ENCODE assay signal across 8 cellular contexts in the genomic region with DNA sequence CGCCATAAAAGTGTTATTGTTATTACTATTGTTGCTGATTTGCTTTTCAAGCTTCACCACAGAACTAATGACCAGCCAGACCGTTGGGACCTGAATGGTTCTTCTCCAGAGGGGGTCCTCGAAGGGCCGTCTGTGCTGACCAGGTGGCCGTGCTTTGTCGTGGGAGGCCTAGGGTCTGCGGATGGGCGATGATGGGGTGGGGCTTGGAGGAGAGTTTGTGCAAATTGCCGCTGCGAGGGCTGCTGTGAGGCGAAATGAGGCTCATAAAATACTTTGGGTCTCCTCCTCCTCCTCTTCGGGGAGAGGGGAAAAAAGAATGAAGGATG. TPM values are rescaled to one million over a fixed set of nuclear protein-coding genes. Genes with fewer than 3 reads are reported as not detected.
DNase-seq lines count a peak whose midpoint lies in the region; ATAC-seq and TF ChIP-seq lines count a peak whose summit lies in the region.

No MANE protein-coding gene starts in this region.

- CTCF ChIA-PET in mammary epithelial cell (lab: Charles Lee; ENCODE audit: low non-redundant PET) = no interaction called here
- CTCF ChIA-PET in naive thymus-derived CD4-positive, alpha-beta T cell (lab: Charles Lee) = interaction anchor here (0.7 to 1.1 kb wide), 2 partner anchors 102 to 1782 kb away, joined by 3 read pairs; partner anchors contain the start of gene DDX39B

- ATAC-seq in naive thymus-derived CD4-positive, alpha-beta T cell = no peak
- ATAC-seq in GM21825 (IDR thresholded peaks at IDR 0.05; ENCODE audit: unreplicated experiment) = no peak

- TF ChIP-seq CTCF in LNCaP clone FGC (IDR thresholded peaks at IDR 0.05; ENCODE audit: control insufficient read depth, extremely low read depth, insufficient read depth) = no peak
- TF ChIP-seq CTCF in mammary epithelial cell (conservative IDR thresholded peaks at IDR 0.05 in 1 of 2, IDR thresholded peaks at IDR 0.05 in 1 of 2; ENCODE audit: extremely low read depth in 1 of 2, insufficient read depth in 1 of 2, low read depth in 1 of 2, low read length in 2 of 2) = no peak

- dilution Hi-C loops in mammary epithelial cell (cut with HindIII; ENCODE audit: low sequenced_read_pairs) = no loop called here

- H3K27me3 ChIP-seq in mammary epithelial cell (ENCODE audit: insufficient read depth, low read length) = no peaks in the 10 kb centered on the region
- no peaks in the 10 kb centered on the region for H3K27me3 ChIP-seq in naive thymus-derived CD4-positive, alpha-beta T cell (ENCODE audit: control insufficient read depth in 2 of 2, insufficient read depth in 2 of 2, low read length in 2 of 2)

- BruUV-seq in mammary epithelial cell (replicated peaks; lab: Mats Ljungman, UMichigan) = no TSS peak

- peaks cover 40% of the 10 kb centered on the region for H3K79me2 ChIP-seq in mammary epithelial cell (ENCODE audit: insufficient read depth, low read length)

- H3K36me3 ChIP-seq in mammary epithelial cell (ENCODE audit: insufficient read depth, low read length) = peaks cover 12% of the 10 kb centered on the region
- peaks cover 13 to 34% (median 22%) of the 10 kb centered on the region in 3 experiments for H3K36me3 ChIP-seq in naive thymus-derived CD4-positive, alpha-beta T cell (ENCODE audit: control insufficient read depth in 2 of 3, insufficient read depth in 3 of 3, low read length in 3 of 3)

- H3K27ac ChIP-seq in mammary epithelial cell (ENCODE audit: insufficient read depth, low read depth, low read length) = peak overlapping the region; percentile 23
- peak overlapping the region; percentile 84 for H3K27ac ChIP-seq in naive thymus-derived CD4-positive, alpha-beta T cell (ENCODE audit: low read depth, low read length)

- peaks cover 34 to 59% (median 53%) of the 10 kb centered on the region in 7 donors for H3K4me1 Mint-ChIP-seq in naive thymus-derived CD4-positive, alpha-beta T cell

- H3K9ac ChIP-seq in mammary epithelial cell (ENCODE audit: insufficient read depth, low read length) = no peak overlapping the region

- peak overlapping the region; percentile 81 to 100 (median 98) for H3K4me3 Mint-ChIP-seq in naive thymus-derived CD4-positive, alpha-beta T cell

- no peaks in the 10 kb centered on the region for H4K20me1 ChIP-seq in mammary epithelial cell (ENCODE audit: insufficient read depth, low read length)

- POLR2A ChIA-PET in naive thymus-derived CD4-positive, alpha-beta T cell (lab: Charles Lee) = interaction anchor here (0.6 to 1.5 kb wide), 2 partner anchors 22 to 251 kb away, joined by 3 to 7 read pairs; no protein-coding TSS in a partner anchor

- in situ Hi-C loops in mammary epithelial cell (cut with MboI; ENCODE audit: low sequenced_read_pairs in 2 of 2) = no loop called here

- H3K4me3 ChIP-seq in LNCaP clone FGC (ENCODE audit: low read depth, low read length) (peak overlapping the region; percentile 89), mammary epithelial cell (replicated peaks in 1 of 3; ENCODE audit: insufficient read depth in 1 of 3, low read depth in 2 of 3, low read length in 3 of 3) (peak overlapping the region; percentile 43 to 80 (median 65))
- peak overlapping the region; percentile 64 for H3K4me3 ChIP-seq in naive thymus-derived CD4-positive, alpha-beta T cell (ENCODE audit: low read length)

- H3K27ac Mint-ChIP-seq in naive thymus-derived CD4-positive, alpha-beta T cell = peak overlapping the region; percentile 89 to 99 (median 97)

- intact Hi-C loops in mammary epithelial cell (cut with micrococcal nuclease) = loop anchor here (1.0 kb wide), 2 partner anchors 13 to 22 kb away; no protein-coding TSS in a partner anchor
- intact Hi-C loops in naive thymus-derived CD4-positive, alpha-beta T cell (cut with micrococcal nuclease) = loop anchor here (1.0 kb wide), 13 partner anchors 9 to 131 kb away; partner anchors contain the start of genes KIFC1 (in 2 of the 2), PFDN6 (in 2 of the 2), TAPBP (in 2 of the 2) and VPS52 (in 2 of the 2)

- H3K4me1 ChIP-seq in mammary epithelial cell (ENCODE audit: insufficient read depth, low read length) = peaks cover 38% of the 10 kb centered on the region
- peaks cover 41% of the 10 kb centered on the region in 2 donors for H3K4me1 ChIP-seq in naive thymus-derived CD4-positive, alpha-beta T cell (ENCODE audit: control insufficient read depth in 2 of 2, insufficient read depth in 2 of 2, low read length in 2 of 2)

- peak overlapping the region; percentile 85 for H2AFZ ChIP-seq in mammary epithelial cell (ENCODE audit: low read depth, low read length)

- peaks cover 6 to 30% (median 17%) of the 10 kb centered on the region in 5 donors for H3K36me3 Mint-ChIP-seq in naive thymus-derived CD4-positive, alpha-beta T cell

- 0% methylated on average over 2 of the region's 12 CpGs for WGBS in mammary epithelial cell (ENCODE audit: low coverage, missing lambda C conversion rate)

- H3K27me3 Mint-ChIP-seq in naive thymus-derived CD4-positive, alpha-beta T cell = peaks cover 0 to 4% (median 0%) of the 10 kb centered on the region in 5 donors

- no peaks in the 10 kb centered on the region for H3K9me3 ChIP-seq in mammary epithelial cell (replicated peaks; ENCODE audit: insufficient read depth, low read length)
- no peaks in the 10 kb centered on the region for H3K9me3 ChIP-seq in naive thymus-derived CD4-positive, alpha-beta T cell (ENCODE audit: control insufficient read depth in 2 of 3, low read length in 3 of 3)

- DNase-seq in NCI-H510A treated with DMSO at 0.1 percent for 48 hours (lab: John Stamatoyannopoulos, UW) (peak; percentile 92), NCI-H510A (lab: John Stamatoyannopoulos, UW) (no peak), LNCaP clone FGC (ENCODE audit: low read depth) (no peak), mammary epithelial cell (no peak), NOMO-1 treated with DMSO at 0.1 percent for 48 hours (lab: John Stamatoyannopoulos, UW; ENCODE audit: unreplicated experiment) (no peak), AML-193 (lab: John Stamatoyannopoulos, UW) (no peak)
- peak in 1 of 9 donors; percentile 26 for DNase-seq in naive thymus-derived CD4-positive, alpha-beta T cell

- peak overlapping the region; percentile 96 for H3K4me2 ChIP-seq in mammary epithelial cell (ENCODE audit: insufficient read depth, low read depth, low read length)

- peaks cover 0 to 2% (median 0%) of the 10 kb centered on the region in 11 donors for H3K9me3 Mint-ChIP-seq in naive thymus-derived CD4-positive, alpha-beta T cell

RNA-seq across cellular contexts. Expression of gene DAXX, which starts 0.8 kb away (rescaled TPM):
- total RNA-seq in mammary epithelial cell = 10 to 100 TPM; 35.0 to 49.3 TPM
- polyA plus RNA-seq in mammary epithelial cell = 25.9 TPM
- 80.0 TPM for polyA minus RNA-seq in mammary epithelial cell
- 10 to 100 TPM; 36.4 to 81.6 (median 79.6) TPM for total RNA-seq in naive thymus-derived CD4-positive, alpha-beta T cell
- 100 to 1,000 TPM in 1 of 2 donors, 10 to 100 TPM in 1; 69.4 to 133 TPM for polyA plus RNA-seq in naive thymus-derived CD4-positive, alpha-beta T cell

RNA-seq across cellular contexts. Expression of gene ZBTB22, which starts 6.0 kb away (rescaled TPM):
- 10 to 100 TPM; 11.5 to 16.3 TPM for total RNA-seq in mammary epithelial cell
- polyA plus RNA-seq in mammary epithelial cell = 6.5 TPM
- polyA minus RNA-seq in mammary epithelial cell = 9.5 TPM
- 10 to 100 TPM; 15.5 to 30.1 (median 20.5) TPM for total RNA-seq in naive thymus-derived CD4-positive, alpha-beta T cell
- polyA plus RNA-seq in naive thymus-derived CD4-positive, alpha-beta T cell = 10 to 100 TPM; 15.6 TPM

RNA-seq across cellular contexts. Expression of gene TAPBP, which starts 9.7 kb away (rescaled TPM):
- total RNA-seq in mammary epithelial cell = 100 to 1,000 TPM; 117 to 119 TPM
- 71.4 TPM for polyA plus RNA-seq in mammary epithelial cell
- polyA minus RNA-seq in mammary epithelial cell = 60.7 TPM
- total RNA-seq in naive thymus-derived CD4-positive, alpha-beta T cell = 100 to 1,000 TPM; 196 to 386 (median 240) TPM
- 100 to 1,000 TPM; 296 to 334 TPM for polyA plus RNA-seq in naive thymus-derived CD4-positive, alpha-beta T cell

RNA-seq across cellular contexts. Expression of gene RGL2, which starts 24.8 kb away (rescaled TPM):
- total RNA-seq in mammary epithelial cell = 10 to 100 TPM; 22.0 to 47.0 TPM
- polyA plus RNA-seq in mammary epithelial cell = 34.0 TPM
- 23.3 TPM for polyA minus RNA-seq in mammary epithelial cell
- total RNA-seq in naive thymus-derived CD4-positive, alpha-beta T cell = 10 to 100 TPM; 45.7 to 76.8 (median 67.4) TPM
- polyA plus RNA-seq in naive thymus-derived CD4-positive, alpha-beta T cell = 10 to 100 TPM in 1 of 2 donors, 1 to 10 TPM in 1; 4.1 to 11.5 TPM

RNA-seq across cellular contexts. Expression of gene PFDN6, which starts 34.2 kb away (rescaled TPM):
- 10 to 100 TPM; 15.2 to 59.2 TPM for total RNA-seq in mammary epithelial cell
- polyA plus RNA-seq in mammary epithelial cell = 45.0 TPM
- polyA minus RNA-seq in mammary epithelial cell = 37.5 TPM
- total RNA-seq in naive thymus-derived CD4-positive, alpha-beta T cell = 10 to 100 TPM; 14.6 to 73.2 (median 35.5) TPM
- polyA plus RNA-seq in naive thymus-derived CD4-positive, alpha-beta T cell = 10 to 100 TPM; 26.5 to 36.3 TPM
